In the genomic region with DNA sequence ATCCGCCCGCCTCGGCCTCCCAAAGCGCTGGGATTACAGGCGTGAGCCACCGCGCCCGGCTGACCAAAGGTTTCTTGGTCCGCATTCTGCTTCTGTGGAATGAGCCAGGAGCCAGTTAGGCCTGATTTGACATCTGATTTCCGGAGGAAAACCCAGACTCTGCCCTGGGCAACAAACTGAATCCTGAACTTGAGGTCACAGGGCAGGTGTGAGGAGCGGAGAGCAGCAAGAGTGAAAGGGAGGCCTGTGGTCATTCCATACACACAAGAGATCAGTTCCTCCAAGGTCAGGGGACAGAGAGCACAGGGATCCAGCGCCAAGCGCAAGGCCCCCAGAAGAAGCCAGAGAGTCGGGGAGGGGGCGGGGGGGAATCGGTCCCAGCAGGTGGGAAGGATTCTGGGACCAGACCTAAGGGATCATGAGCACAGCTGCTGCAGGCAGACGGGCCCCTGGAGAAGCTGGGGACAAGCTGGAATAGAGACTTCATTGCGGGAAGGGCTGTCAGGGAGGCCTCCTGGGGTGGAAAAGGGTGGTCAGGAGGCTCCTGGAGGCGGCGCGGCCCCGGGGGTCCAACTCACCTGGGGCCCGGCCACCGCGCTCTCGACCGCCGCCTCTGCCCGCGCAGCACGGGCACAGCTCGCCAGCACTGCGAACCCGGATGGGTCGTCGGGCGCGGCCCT, we compare ENCODE assay signal across 1 cellular context.
TF ChIP-seq lines count a peak whose summit lies in the region.

No MANE protein-coding gene starts in this region.

TF ChIP-seq in K562, 482 proteins besides CTCF, POLR2A, EP300 and RAD21:
- TF ChIP-seq NRF1 (conservative IDR thresholded peaks at IDR 0.05 in 1 of 2, IDR thresholded peaks at IDR 0.05 in 1 of 2) (no peak), NR2C1 (IDR thresholded peaks at IDR 0.05) (peak; percentile 18; the same call in 1 of the 2 replicates), NR2C1 (tag; IDR thresholded peaks at IDR 0.05) (no peak), ZZZ3 (IDR thresholded peaks at IDR 0.05) (no peak), ZNF212 (CRISPR knock-in tag; IDR thresholded peaks at IDR 0.05) (no peak), ETV5 (CRISPR knock-in tag; IDR thresholded peaks at IDR 0.05; ENCODE audit: low read depth) (no peak), TOE1 (IDR thresholded peaks at IDR 0.05; ENCODE audit: borderline replicate concordance) (peak; percentile 3; the same call in 1 of the 2 replicates), TOE1 (CRISPR knock-in tag; IDR thresholded peaks at IDR 0.05; ENCODE audit: borderline replicate concordance, low read depth) (no peak), TBP (optimal IDR thresholded peaks at IDR 0.05; ENCODE audit: low read depth, low read length) (no peak), ZFX (CRISPR knock-in tag; IDR thresholded peaks at IDR 0.05) (peak; percentile 60), RB1 (IDR thresholded peaks at IDR 0.05; ENCODE audit: low read depth) (peak; percentile 60; the same call in 1 of the 2 replicates), HDAC1 (IDR thresholded peaks at IDR 0.05) (peak in 1 of 2 experiments; percentile 54; a peak in 1 of 4 replicates)
- TF ChIP-seq, protein P1, sequence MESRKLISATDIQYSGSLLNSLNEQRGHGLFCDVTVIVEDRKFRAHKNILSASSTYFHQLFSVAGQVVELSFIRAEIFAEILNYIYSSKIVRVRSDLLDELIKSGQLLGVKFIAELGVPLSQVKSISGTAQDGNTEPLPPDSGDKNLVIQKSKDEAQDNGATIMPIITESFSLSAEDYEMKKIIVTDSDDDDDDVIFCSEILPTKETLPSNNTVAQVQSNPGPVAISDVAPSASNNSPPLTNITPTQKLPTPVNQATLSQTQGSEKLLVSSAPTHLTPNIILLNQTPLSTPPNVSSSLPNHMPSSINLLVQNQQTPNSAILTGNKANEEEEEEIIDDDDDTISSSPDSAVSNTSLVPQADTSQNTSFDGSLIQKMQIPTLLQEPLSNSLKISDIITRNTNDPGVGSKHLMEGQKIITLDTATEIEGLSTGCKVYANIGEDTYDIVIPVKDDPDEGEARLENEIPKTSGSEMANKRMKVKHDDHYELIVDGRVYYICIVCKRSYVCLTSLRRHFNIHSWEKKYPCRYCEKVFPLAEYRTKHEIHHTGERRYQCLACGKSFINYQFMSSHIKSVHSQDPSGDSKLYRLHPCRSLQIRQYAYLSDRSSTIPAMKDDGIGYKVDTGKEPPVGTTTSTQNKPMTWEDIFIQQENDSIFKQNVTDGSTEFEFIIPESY (CRISPR knock-in tag; IDR thresholded peaks at IDR 0.05), result peak; percentile 95
